In the genomic region with DNA sequence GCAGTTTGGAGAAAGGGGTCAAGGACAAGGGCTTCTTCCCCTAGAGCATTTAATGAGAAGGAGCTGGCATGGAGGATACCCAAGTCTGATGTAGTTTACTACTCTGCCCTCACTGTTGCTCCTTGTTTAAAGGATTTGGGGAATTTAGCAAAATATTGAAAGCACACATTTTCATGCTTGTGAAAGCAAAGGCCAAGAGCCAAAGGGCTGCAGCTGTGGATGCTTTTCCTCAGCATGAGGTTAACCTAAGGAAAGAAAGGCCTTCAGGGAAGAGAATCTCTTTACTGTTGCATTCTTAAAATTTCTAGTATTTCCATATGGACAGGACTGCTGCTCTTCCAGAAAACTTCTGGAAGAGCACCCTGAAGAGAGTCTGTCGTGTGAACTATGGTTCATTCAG, we compare ENCODE assay signal across 20 cellular contexts. TPM values are rescaled to one million over a fixed set of nuclear protein-coding genes. Genes with fewer than 3 reads are reported as not detected.
"Had no signal": no experiment of that assay in that cellular context is flagged by ENCODE, and none has a peak within 500 bp of the region (broad histone marks: within the 10 kb centered on the region; RNA-seq: fewer than 3 reads in every experiment).

No MANE protein-coding gene starts in this region.

- H3K27ac Mint-ChIP-seq: activated naive CD8-positive, alpha-beta T cell treated with anti-CD3 and anti-CD28 coated beads for 36 hours; naive thymus-derived CD8-positive, alpha-beta T cell; progenitor cell of endocrine pancreas; stimulated activated naive CD8-positive, alpha-beta T cell treated with anti-CD3 and anti-CD28 coated beads, Interleukin-15, Interleukin-2, amounts not matched to agents 100 ng/mL and 50 ng/mL, for 24 hours; T-cell had no signal

- H3K9me3 ChIP-seq: ascending aorta, left lung, mucosa of descending colon, SK-N-SH, thoracic aorta had no signal

- ATAC-seq: activated CD4-positive, CD25-positive, alpha-beta regulatory T cell treated with anti-CD3 and anti-CD28 coated beads, Interleukin-2, amount 50 U/mL, for 24 hours; left lung; mucosa of descending colon; naive thymus-derived CD8-positive, alpha-beta T cell; right cardiac atrium; T-cell had no signal

- H3K27me3 ChIP-seq: ascending aorta, left lung had no signal

- H3K36me3 Mint-ChIP-seq: activated naive CD8-positive, alpha-beta T cell treated with anti-CD3 and anti-CD28 coated beads for 36 hours; naive thymus-derived CD8-positive, alpha-beta T cell; T-cell had no signal

- H3K9me3 Mint-ChIP-seq: activated naive CD8-positive, alpha-beta T cell treated with anti-CD3 and anti-CD28 coated beads for 36 hours; naive thymus-derived CD8-positive, alpha-beta T cell; stimulated activated naive CD8-positive, alpha-beta T cell treated with anti-CD3 and anti-CD28 coated beads, Interleukin-15, Interleukin-2, amounts not matched to agents 100 ng/mL and 50 ng/mL, for 24 hours; T-cell had no signal

- DNase-seq: activated CD4-positive, alpha-beta T cell treated with anti-CD3 and anti-CD28 coated beads, Interleukin-2, amount 50 U/mL, for 1 hour; activated CD8-positive, alpha-beta memory T cell treated with anti-CD3 and anti-CD28 coated beads for 24 hours; activated naive CD8-positive, alpha-beta T cell treated with anti-CD3 and anti-CD28 coated beads for 36 hours; effector memory CD4-positive, alpha-beta T cell; islet precursor cell; left lung; mucosa of descending colon; naive thymus-derived CD8-positive, alpha-beta T cell; occipital lobe; right cardiac atrium; SK-N-SH; T-cell; T-helper 9 cell had no signal

- H3K4me1 ChIP-seq: left lung had no signal

- H3K27me3 Mint-ChIP-seq: progenitor cell of endocrine pancreas had no signal

- H3K4me3 Mint-ChIP-seq: activated naive CD8-positive, alpha-beta T cell treated with anti-CD3 and anti-CD28 coated beads for 36 hours; naive thymus-derived CD8-positive, alpha-beta T cell; stimulated activated naive CD8-positive, alpha-beta T cell treated with anti-CD3 and anti-CD28 coated beads, Interleukin-15, Interleukin-2, amounts not matched to agents 100 ng/mL and 50 ng/mL, for 24 hours; T-cell had no signal

- H3K27ac ChIP-seq: ascending aorta, epithelial cell of prostate, left lung, skin epidermis, thoracic aorta had no signal

- H3K4me3 ChIP-seq: ascending aorta, left lung, mucosa of descending colon, skin epidermis, thoracic aorta had no signal

- H3K36me3 ChIP-seq: ascending aorta, left lung, thoracic aorta had no signal

- H3K4me1 Mint-ChIP-seq: activated naive CD8-positive, alpha-beta T cell treated with anti-CD3 and anti-CD28 coated beads for 36 hours; naive thymus-derived CD8-positive, alpha-beta T cell; T-cell had no signal

RNA-seq across cellular contexts. Expression of gene SASH1, which starts 45.9 kb away (rescaled TPM):
- total RNA-seq: naive thymus-derived CD8-positive, alpha-beta T cell had no signal
- polyA plus RNA-seq: naive thymus-derived CD8-positive, alpha-beta T cell had no signal
